In genomic region chr7:132123763-132124162, GRCh38 we compare ENCODE assay signal across 2 cellular contexts.
TF ChIP-seq lines count a peak whose summit lies in the region.

No MANE protein-coding gene starts in this region.

TF ChIP-seq in SK-N-SH, 30 proteins besides CTCF, POLR2A, EP300 and RAD21 (continued from another document):
- TF ChIP-seq NFIC (IDR thresholded peaks at IDR 0.05; ENCODE audit: borderline replicate concordance), result no peak
- TF ChIP-seq NRF1 (IDR thresholded peaks at IDR 0.05; ENCODE audit: low read depth, low read length), result no peak
- TF ChIP-seq, protein P1, sequence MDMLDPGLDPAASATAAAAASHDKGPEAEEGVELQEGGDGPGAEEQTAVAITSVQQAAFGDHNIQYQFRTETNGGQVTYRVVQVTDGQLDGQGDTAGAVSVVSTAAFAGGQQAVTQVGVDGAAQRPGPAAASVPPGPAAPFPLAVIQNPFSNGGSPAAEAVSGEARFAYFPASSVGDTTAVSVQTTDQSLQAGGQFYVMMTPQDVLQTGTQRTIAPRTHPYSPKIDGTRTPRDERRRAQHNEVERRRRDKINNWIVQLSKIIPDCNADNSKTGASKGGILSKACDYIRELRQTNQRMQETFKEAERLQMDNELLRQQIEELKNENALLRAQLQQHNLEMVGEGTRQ (IDR thresholded peaks at IDR 0.05; ENCODE audit: borderline replicate concordance, low read depth, low read length), result no peak
- no peak for TF ChIP-seq YY1 (IDR thresholded peaks at IDR 0.05; ENCODE audit: low read depth)
- TF ChIP-seq GATA2 (CRISPR knock-in tag; IDR thresholded peaks at IDR 0.05), result no peak
- TF ChIP-seq SMC3 (IDR thresholded peaks at IDR 0.05; ENCODE audit: low read depth, low read length), result no peak
- TF ChIP-seq MEF2A (IDR thresholded peaks at IDR 0.05; ENCODE audit: borderline replicate concordance, low read depth), result no peak
- TF ChIP-seq TAF1 (IDR thresholded peaks at IDR 0.05; ENCODE audit: borderline replicate concordance, low read depth, low read length), result no peak
- TF ChIP-seq PBX3 (IDR thresholded peaks at IDR 0.05), result no peak
- TF ChIP-seq MXI1 (IDR thresholded peaks at IDR 0.05; ENCODE audit: low read depth, low read length), result no peak
- TF ChIP-seq RXRA (IDR thresholded peaks at IDR 0.05; ENCODE audit: borderline replicate concordance, low read depth), result no peak

TF ChIP-seq in SK-N-SH treated with all-trans-retinoic acid at 6 μM for 48 hours, 23 proteins besides CTCF, POLR2A, EP300 and RAD21 (continued from another document):
- TF ChIP-seq BACH2 (CRISPR knock-in tag; IDR thresholded peaks at IDR 0.05; ENCODE audit: borderline replicate concordance) (no peak), OSR1 (CRISPR knock-in tag; IDR thresholded peaks at IDR 0.05) (no peak)
TF ChIP-seq in SK-N-SH treated with all-trans-retinoic acid at 6 μM for 48 hours: peak in this region for 0.
